1 cellular context compared by ENCODE assay signal in the genomic region with DNA sequence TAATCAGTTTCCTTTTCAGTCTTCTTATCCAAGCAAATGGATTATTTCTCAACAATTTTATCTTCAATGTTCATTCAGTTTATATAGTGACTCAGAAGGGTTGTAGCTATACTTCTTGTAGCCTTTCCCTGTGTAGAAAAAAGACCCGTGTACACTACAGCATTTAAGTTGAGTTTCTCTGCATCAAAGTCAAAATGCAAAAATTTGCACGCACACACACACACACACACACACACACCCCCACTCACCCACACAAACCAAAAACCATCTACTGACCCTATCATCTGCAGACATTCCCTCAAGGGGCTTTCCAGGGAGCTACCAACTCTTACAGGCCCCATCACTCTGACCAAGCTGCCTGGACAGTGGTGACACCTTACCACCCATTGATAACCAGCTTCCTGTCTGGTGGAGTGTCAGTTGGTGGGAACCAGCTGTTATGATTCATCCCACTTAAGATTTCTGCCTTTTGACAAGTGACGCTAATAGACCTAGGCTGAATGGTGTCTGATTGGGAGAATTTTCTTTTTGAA.
TF ChIP-seq lines count a peak whose summit lies in the region.

No MANE protein-coding gene starts in this region.

TF ChIP-seq in GM12878, 131 proteins besides CTCF, POLR2A, EP300 and RAD21 (continued from another document and continues in another):
- TF ChIP-seq, protein P1, sequence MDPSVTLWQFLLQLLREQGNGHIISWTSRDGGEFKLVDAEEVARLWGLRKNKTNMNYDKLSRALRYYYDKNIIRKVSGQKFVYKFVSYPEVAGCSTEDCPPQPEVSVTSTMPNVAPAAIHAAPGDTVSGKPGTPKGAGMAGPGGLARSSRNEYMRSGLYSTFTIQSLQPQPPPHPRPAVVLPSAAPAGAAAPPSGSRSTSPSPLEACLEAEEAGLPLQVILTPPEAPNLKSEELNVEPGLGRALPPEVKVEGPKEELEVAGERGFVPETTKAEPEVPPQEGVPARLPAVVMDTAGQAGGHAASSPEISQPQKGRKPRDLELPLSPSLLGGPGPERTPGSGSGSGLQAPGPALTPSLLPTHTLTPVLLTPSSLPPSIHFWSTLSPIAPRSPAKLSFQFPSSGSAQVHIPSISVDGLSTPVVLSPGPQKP (IDR thresholded peaks at IDR 0.05; ENCODE audit: low read depth, low read length), result no peak
- TF ChIP-seq STAT3 (IDR thresholded peaks at IDR 0.05; ENCODE audit: low read depth, low read length) (no peak), MEF2B (IDR thresholded peaks at IDR 0.05; ENCODE audit: partially characterized antibody, poor library complexity, severe bottlenecking) (peak; percentile 44), CBX3 (IDR thresholded peaks at IDR 0.05; ENCODE audit: borderline replicate concordance, low read depth) (no peak), CHD4 (IDR thresholded peaks at IDR 0.05) (no peak), NR2C1 (IDR thresholded peaks at IDR 0.05) (no peak), NBN (IDR thresholded peaks at IDR 0.05) (peak; percentile 97), ZNF24 (IDR thresholded peaks at IDR 0.05) (no peak), RB1 (IDR thresholded peaks at IDR 0.05; ENCODE audit: borderline replicate concordance) (no peak), NFXL1 (IDR thresholded peaks at IDR 0.05; ENCODE audit: borderline replicate concordance) (no peak), PAX8 (IDR thresholded peaks at IDR 0.05) (no peak), ZNF207 (IDR thresholded peaks at IDR 0.05; ENCODE audit: borderline replicate concordance) (no peak), ZNF622 (IDR thresholded peaks at IDR 0.05) (no peak), TCF12 (IDR thresholded peaks at IDR 0.05; ENCODE audit: low read depth, low read length) (peak; percentile 95), GATAD2B (conservative IDR thresholded peaks at IDR 0.05; ENCODE audit: low read depth) (peak; percentile 71; the same call in 1 of the 2 replicates), FOS (IDR thresholded peaks at IDR 0.05; ENCODE audit: borderline replicate concordance, extremely low read depth, insufficient read length) (no peak), BCL11A (IDR thresholded peaks at IDR 0.05; ENCODE audit: low read depth, low read length) (peak; percentile 52; the same call in 1 of the 2 replicates), TCF3 (IDR thresholded peaks at IDR 0.05; ENCODE audit: borderline replicate concordance, insufficient read depth, low read depth, low read length) (peak; percentile 89), CBX5 (IDR thresholded peaks at IDR 0.05; ENCODE audit: low read depth) (0 out of 2 replicates have a peak, but pooled peaks have one; percentile 8), ATF7 (IDR thresholded peaks at IDR 0.05; ENCODE audit: low read depth) (peak; percentile 91), SREBF2 (IDR thresholded peaks at IDR 0.05; ENCODE audit: low read length) (no peak), POU2F2 (IDR thresholded peaks at IDR 0.05; ENCODE audit: borderline replicate concordance, low read depth, low read length) (peak; percentile 88), STAT1 (conservative IDR thresholded peaks at IDR 0.05) (no peak), FOXM1 (IDR thresholded peaks at IDR 0.05; ENCODE audit: low read depth, low read length) (peak; percentile 77; the same call in 1 of the 2 replicates), CBFB (IDR thresholded peaks at IDR 0.05; ENCODE audit: low read depth) (peak; percentile 73; the same call in 1 of the 2 replicates), JUNB (IDR thresholded peaks at IDR 0.05) (peak; percentile 57), CHD1 (IDR thresholded peaks at IDR 0.05; ENCODE audit: low read depth, low read length) (no peak)
- TF ChIP-seq, protein P2, sequence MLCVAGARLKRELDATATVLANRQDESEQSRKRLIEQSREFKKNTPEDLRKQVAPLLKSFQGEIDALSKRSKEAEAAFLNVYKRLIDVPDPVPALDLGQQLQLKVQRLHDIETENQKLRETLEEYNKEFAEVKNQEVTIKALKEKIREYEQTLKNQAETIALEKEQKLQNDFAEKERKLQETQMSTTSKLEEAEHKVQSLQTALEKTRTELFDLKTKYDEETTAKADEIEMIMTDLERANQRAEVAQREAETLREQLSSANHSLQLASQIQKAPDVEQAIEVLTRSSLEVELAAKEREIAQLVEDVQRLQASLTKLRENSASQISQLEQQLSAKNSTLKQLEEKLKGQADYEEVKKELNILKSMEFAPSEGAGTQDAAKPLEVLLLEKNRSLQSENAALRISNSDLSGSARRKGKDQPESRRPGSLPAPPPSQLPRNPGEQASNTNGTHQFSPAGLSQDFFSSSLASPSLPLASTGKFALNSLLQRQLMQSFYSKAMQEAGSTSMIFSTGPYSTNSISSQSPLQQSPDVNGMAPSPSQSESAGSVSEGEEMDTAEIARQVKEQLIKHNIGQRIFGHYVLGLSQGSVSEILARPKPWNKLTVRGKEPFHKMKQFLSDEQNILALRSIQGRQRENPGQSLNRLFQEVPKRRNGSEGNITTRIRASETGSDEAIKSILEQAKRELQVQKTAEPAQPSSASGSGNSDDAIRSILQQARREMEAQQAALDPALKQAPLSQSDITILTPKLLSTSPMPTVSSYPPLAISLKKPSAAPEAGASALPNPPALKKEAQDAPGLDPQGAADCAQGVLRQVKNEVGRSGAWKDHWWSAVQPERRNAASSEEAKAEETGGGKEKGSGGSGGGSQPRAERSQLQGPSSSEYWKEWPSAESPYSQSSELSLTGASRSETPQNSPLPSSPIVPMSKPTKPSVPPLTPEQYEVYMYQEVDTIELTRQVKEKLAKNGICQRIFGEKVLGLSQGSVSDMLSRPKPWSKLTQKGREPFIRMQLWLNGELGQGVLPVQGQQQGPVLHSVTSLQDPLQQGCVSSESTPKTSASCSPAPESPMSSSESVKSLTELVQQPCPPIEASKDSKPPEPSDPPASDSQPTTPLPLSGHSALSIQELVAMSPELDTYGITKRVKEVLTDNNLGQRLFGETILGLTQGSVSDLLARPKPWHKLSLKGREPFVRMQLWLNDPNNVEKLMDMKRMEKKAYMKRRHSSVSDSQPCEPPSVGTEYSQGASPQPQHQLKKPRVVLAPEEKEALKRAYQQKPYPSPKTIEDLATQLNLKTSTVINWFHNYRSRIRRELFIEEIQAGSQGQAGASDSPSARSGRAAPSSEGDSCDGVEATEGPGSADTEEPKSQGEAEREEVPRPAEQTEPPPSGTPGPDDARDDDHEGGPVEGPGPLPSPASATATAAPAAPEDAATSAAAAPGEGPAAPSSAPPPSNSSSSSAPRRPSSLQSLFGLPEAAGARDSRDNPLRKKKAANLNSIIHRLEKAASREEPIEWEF (IDR thresholded peaks at IDR 0.05; ENCODE audit: insufficient replicate concordance, low read depth, low read length), result no peak
- TF ChIP-seq, protein P3, sequence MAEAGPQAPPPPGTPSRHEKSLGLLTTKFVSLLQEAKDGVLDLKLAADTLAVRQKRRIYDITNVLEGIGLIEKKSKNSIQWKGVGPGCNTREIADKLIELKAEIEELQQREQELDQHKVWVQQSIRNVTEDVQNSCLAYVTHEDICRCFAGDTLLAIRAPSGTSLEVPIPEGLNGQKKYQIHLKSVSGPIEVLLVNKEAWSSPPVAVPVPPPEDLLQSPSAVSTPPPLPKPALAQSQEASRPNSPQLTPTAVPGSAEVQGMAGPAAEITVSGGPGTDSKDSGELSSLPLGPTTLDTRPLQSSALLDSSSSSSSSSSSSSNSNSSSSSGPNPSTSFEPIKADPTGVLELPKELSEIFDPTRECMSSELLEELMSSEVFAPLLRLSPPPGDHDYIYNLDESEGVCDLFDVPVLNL (IDR thresholded peaks at IDR 0.05; ENCODE audit: low read depth, low read length), result no peak
- TF ChIP-seq, protein P4, sequence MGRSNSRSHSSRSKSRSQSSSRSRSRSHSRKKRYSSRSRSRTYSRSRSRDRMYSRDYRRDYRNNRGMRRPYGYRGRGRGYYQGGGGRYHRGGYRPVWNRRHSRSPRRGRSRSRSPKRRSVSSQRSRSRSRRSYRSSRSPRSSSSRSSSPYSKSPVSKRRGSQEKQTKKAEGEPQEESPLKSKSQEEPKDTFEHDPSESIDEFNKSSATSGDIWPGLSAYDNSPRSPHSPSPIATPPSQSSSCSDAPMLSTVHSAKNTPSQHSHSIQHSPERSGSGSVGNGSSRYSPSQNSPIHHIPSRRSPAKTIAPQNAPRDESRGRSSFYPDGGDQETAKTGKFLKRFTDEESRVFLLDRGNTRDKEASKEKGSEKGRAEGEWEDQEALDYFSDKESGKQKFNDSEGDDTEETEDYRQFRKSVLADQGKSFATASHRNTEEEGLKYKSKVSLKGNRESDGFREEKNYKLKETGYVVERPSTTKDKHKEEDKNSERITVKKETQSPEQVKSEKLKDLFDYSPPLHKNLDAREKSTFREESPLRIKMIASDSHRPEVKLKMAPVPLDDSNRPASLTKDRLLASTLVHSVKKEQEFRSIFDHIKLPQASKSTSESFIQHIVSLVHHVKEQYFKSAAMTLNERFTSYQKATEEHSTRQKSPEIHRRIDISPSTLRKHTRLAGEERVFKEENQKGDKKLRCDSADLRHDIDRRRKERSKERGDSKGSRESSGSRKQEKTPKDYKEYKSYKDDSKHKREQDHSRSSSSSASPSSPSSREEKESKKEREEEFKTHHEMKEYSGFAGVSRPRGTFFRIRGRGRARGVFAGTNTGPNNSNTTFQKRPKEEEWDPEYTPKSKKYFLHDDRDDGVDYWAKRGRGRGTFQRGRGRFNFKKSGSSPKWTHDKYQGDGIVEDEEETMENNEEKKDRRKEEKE (IDR thresholded peaks at IDR 0.05), result no peak
- TF ChIP-seq, protein P5, sequence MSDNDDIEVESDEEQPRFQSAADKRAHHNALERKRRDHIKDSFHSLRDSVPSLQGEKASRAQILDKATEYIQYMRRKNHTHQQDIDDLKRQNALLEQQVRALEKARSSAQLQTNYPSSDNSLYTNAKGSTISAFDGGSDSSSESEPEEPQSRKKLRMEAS (IDR thresholded peaks at IDR 0.05; ENCODE audit: low read depth, low read length), result no peak
- TF ChIP-seq, protein P6, sequence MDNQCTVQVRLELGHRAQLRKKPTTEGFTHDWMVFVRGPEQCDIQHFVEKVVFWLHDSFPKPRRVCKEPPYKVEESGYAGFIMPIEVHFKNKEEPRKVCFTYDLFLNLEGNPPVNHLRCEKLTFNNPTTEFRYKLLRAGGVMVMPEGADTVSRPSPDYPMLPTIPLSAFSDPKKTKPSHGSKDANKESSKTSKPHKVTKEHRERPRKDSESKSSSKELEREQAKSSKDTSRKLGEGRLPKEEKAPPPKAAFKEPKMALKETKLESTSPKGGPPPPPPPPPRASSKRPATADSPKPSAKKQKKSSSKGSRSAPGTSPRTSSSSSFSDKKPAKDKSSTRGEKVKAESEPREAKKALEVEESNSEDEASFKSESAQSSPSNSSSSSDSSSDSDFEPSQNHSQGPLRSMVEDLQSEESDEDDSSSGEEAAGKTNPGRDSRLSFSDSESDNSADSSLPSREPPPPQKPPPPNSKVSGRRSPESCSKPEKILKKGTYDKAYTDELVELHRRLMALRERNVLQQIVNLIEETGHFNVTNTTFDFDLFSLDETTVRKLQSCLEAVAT (IDR thresholded peaks at IDR 0.05), result peak; percentile 92
- TF ChIP-seq, protein P7, sequence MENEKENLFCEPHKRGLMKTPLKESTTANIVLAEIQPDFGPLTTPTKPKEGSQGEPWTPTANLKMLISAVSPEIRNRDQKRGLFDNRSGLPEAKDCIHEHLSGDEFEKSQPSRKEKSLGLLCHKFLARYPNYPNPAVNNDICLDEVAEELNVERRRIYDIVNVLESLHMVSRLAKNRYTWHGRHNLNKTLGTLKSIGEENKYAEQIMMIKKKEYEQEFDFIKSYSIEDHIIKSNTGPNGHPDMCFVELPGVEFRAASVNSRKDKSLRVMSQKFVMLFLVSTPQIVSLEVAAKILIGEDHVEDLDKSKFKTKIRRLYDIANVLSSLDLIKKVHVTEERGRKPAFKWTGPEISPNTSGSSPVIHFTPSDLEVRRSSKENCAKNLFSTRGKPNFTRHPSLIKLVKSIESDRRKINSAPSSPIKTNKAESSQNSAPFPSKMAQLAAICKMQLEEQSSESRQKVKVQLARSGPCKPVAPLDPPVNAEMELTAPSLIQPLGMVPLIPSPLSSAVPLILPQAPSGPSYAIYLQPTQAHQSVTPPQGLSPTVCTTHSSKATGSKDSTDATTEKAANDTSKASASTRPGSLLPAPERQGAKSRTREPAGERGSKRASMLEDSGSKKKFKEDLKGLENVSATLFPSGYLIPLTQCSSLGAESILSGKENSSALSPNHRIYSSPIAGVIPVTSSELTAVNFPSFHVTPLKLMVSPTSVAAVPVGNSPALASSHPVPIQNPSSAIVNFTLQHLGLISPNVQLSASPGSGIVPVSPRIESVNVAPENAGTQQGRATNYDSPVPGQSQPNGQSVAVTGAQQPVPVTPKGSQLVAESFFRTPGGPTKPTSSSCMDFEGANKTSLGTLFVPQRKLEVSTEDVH (IDR thresholded peaks at IDR 0.05; ENCODE audit: low read depth, partially characterized antibody), result no peak
- TF ChIP-seq, protein P8, sequence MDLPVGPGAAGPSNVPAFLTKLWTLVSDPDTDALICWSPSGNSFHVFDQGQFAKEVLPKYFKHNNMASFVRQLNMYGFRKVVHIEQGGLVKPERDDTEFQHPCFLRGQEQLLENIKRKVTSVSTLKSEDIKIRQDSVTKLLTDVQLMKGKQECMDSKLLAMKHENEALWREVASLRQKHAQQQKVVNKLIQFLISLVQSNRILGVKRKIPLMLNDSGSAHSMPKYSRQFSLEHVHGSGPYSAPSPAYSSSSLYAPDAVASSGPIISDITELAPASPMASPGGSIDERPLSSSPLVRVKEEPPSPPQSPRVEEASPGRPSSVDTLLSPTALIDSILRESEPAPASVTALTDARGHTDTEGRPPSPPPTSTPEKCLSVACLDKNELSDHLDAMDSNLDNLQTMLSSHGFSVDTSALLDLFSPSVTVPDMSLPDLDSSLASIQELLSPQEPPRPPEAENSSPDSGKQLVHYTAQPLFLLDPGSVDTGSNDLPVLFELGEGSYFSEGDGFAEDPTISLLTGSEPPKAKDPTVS (IDR thresholded peaks at IDR 0.05; ENCODE audit: low read depth, low read length), result no peak
- TF ChIP-seq, protein P9, sequence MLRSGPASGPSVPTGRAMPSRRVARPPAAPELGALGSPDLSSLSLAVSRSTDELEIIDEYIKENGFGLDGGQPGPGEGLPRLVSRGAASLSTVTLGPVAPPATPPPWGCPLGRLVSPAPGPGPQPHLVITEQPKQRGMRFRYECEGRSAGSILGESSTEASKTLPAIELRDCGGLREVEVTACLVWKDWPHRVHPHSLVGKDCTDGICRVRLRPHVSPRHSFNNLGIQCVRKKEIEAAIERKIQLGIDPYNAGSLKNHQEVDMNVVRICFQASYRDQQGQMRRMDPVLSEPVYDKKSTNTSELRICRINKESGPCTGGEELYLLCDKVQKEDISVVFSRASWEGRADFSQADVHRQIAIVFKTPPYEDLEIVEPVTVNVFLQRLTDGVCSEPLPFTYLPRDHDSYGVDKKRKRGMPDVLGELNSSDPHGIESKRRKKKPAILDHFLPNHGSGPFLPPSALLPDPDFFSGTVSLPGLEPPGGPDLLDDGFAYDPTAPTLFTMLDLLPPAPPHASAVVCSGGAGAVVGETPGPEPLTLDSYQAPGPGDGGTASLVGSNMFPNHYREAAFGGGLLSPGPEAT (IDR thresholded peaks at IDR 0.05; ENCODE audit: low read depth), result peak; percentile 93
